ENCODE assay signal across 21 cellular contexts in the genomic region with DNA sequence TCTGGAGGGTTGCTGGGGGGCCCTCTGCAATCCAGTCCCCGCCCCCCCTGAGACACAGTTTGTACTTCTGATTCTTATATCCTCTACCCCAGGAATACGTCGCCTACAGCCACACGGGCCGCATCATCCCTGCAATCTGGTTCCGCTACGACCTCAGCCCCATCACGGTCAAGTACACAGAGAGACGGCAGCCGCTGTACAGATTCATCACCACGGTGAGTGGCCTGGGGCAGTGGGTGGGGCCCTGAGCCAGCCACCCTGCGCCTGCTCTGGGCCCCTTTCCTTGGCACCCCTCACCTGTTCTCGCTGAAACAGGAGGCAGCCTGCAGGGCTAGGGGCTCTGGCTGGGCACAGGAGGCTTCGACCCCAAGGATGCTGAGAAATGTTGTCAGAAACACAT. TPM values are rescaled to one million over a fixed set of nuclear protein-coding genes. Genes with fewer than 3 reads are reported as not detected.
DNase-seq lines count a peak whose midpoint lies in the region; ATAC-seq, FAIRE-seq and TF ChIP-seq lines count a peak whose summit lies in the region.
"Had no signal": no experiment of that assay in that cellular context is flagged by ENCODE, and none has a peak within 500 bp of the region (broad histone marks: within the 10 kb centered on the region; RNA-seq: fewer than 3 reads in every experiment).

No MANE protein-coding gene starts in this region.

- H2AFZ ChIP-seq in HepG2 (ENCODE audit: low read length) (no peak overlapping the region), neural progenitor cell (replicated peaks) (no peak overlapping the region)
- H2AFZ ChIP-seq: GM23248 had no signal

- peaks cover 24% of the 10 kb centered on the region for H3K4me1 Mint-ChIP-seq in neural progenitor cell

- H3K4me1 ChIP-seq in HepG2 (ENCODE audit: insufficient read depth, low read length), result no peaks in the 10 kb centered on the region
- H3K4me1 ChIP-seq in right lobe of liver, result peaks cover 0 to 7% (median 0%) of the 10 kb centered on the region in 4 donors
- H3K4me1 ChIP-seq in neural progenitor cell, result no peaks in the 10 kb centered on the region
- peaks cover 8% of the 10 kb centered on the region; the same call in 1 of the 2 replicates for H3K4me1 ChIP-seq in BE2C

- TF ChIP-seq POLR2A in HepG2 (IDR thresholded peaks at IDR 0.05; ENCODE audit: insufficient read depth in 1 of 2, low read depth in 2 of 2, low read length in 2 of 2), result no peak
- no peak for TF ChIP-seq POLR2A in right lobe of liver (IDR thresholded peaks at IDR 0.05)

- no peak for DNase-seq in HepG2 (ENCODE audit: low spot score)
- no peak for DNase-seq in right lobe of liver
- peak; percentile 51 for DNase-seq in NCI-H69 (lab: John Stamatoyannopoulos, UW)
- DNase-seq in left kidney (ENCODE audit: low read depth, low spot score), result peak; percentile 48
- DNase-seq in neural progenitor cell (ENCODE audit: low spot score), result no peak
- DNase-seq in BE2C, result no peak
- DNase-seq: AML-193; CD8-positive, alpha-beta memory T cell; COR-L47; GM23248; HCEC 1CT; KBM-7 had no signal

- no peak for TF ChIP-seq CTCF in HepG2 (CRISPR knock-in tag; IDR thresholded peaks at IDR 0.05)
- TF ChIP-seq CTCF in right lobe of liver (IDR thresholded peaks at IDR 0.05), result no peak
- no peak for TF ChIP-seq CTCF in neural progenitor cell (IDR thresholded peaks at IDR 0.05)
- no peak for TF ChIP-seq CTCF in BE2C (IDR thresholded peaks at IDR 0.05; ENCODE audit: low read depth, low read length)

- H3K4me3 ChIP-seq in HepG2 (replicated peaks in 1 of 3; ENCODE audit: insufficient read depth in 1 of 3, low read depth in 2 of 3, low read length in 3 of 3) (no peak overlapping the region), right lobe of liver (no peak overlapping the region), neural progenitor cell (no peak overlapping the region), BE2C (ENCODE audit: low read depth, low read length) (no peak overlapping the region)
- H3K4me3 ChIP-seq: BLaER1, GM23248 had no signal

- CTCF ChIA-PET in HepG2 (lab: Yijun Ruan, JAX; ENCODE audit: low intra/inter-chr PET ratio, low total read pairs), result interaction anchor here (1.6 kb wide), 1 partner anchor 222 kb away, joined by 3 read pairs; no protein-coding TSS in a partner anchor

- no peaks in the 10 kb centered on the region for H3K9me3 ChIP-seq in HepG2 (ENCODE audit: low read length)
- H3K9me3 ChIP-seq in right lobe of liver, result no peaks in the 10 kb centered on the region
- no peaks in the 10 kb centered on the region for H3K9me3 ChIP-seq in neural progenitor cell (ENCODE audit: low read depth)
- H3K9me3 ChIP-seq in BE2C, result no peaks in the 10 kb centered on the region
- H3K9me3 ChIP-seq: BLaER1 had no signal

- no peak overlapping the region for H3K9ac ChIP-seq in HepG2 (ENCODE audit: insufficient read depth, low read depth, low read length)
- H3K9ac ChIP-seq in neural progenitor cell, result no peak overlapping the region
- H3K9ac ChIP-seq: GM23248 had no signal

- H3K27me3 Mint-ChIP-seq in neural progenitor cell (ENCODE audit: insufficient read depth, low read depth), result peaks cover 6% of the 10 kb centered on the region
- H3K27me3 Mint-ChIP-seq: CD8-positive, alpha-beta memory T cell; IgD-negative memory B cell had no signal

- no peaks in the 10 kb centered on the region for H3F3A ChIP-seq in neural progenitor cell (ENCODE audit: low read depth)

- WGBS in HepG2 (ENCODE audit: low lambda C conversion rate), result 99% methylated on average over 10 of the region's 14 CpGs
- WGBS in right lobe of liver (ENCODE audit: insufficient coverage, low coverage, low lambda C conversion rate, missing lambda C conversion rate), result 91% methylated on average over 12 of the region's 14 CpGs

- H3K27ac ChIP-seq in HepG2 (ENCODE audit: extremely low read length, insufficient read depth, low read length) (no peak overlapping the region), right lobe of liver (no peak overlapping the region), neural progenitor cell (no peak overlapping the region)
- H3K27ac ChIP-seq: BLaER1, GM23248, HL-60 had no signal

- intact Hi-C loops in HepG2 (cut with micrococcal nuclease; ENCODE audit: unreplicated experiment) (no loop called here), right lobe of liver (cut with DNase I) (loop anchor here in 1 of 2 donors (5.0 kb wide), 1 partner anchor 223 kb away; no protein-coding TSS in a partner anchor)

- H3K4me2 ChIP-seq in HepG2 (ENCODE audit: low read depth, low read length) (no peak overlapping the region), neural progenitor cell (no peak overlapping the region)
- H3K4me2 ChIP-seq: BLaER1 had no signal

- POLR2A ChIA-PET in HepG2 (lab: Yijun Ruan, JAX), result no interaction called here

- in situ Hi-C loops in HepG2 (cut with HindIII; ENCODE audit: extremely low pct_ligation_motif_present, low pct_unique_long_range_greater_than_20kb), result no loop called here

- no peak for TF ChIP-seq RAD21 in HepG2 (CRISPR knock-in tag; IDR thresholded peaks at IDR 0.05)

- H3K4me3 Mint-ChIP-seq in neural progenitor cell, result no peak overlapping the region
- H3K4me3 Mint-ChIP-seq: CD8-positive, alpha-beta memory T cell; IgD-negative memory B cell had no signal

- no peaks in the 10 kb centered on the region for H4K20me1 ChIP-seq in HepG2 (ENCODE audit: insufficient read depth, low read length)
- no peaks in the 10 kb centered on the region for H4K20me1 ChIP-seq in neural progenitor cell (ENCODE audit: low read depth)

- H3K36me3 Mint-ChIP-seq in neural progenitor cell, result peaks cover 12% of the 10 kb centered on the region

- no peaks in the 10 kb centered on the region for H3K9me3 Mint-ChIP-seq in neural progenitor cell
- H3K9me3 Mint-ChIP-seq: CD8-positive, alpha-beta memory T cell; IgD-negative memory B cell had no signal

- TF ChIP-seq EP300 in HepG2 (IDR thresholded peaks at IDR 0.05; ENCODE audit: low read depth in 2 of 2, low read length in 2 of 2) (no peak), HepG2 (CRISPR knock-in tag; IDR thresholded peaks at IDR 0.05; ENCODE audit: borderline replicate concordance) (no peak)

- peaks cover 25 to 49% of the 10 kb centered on the region in 2 experiments for H3K36me3 ChIP-seq in HepG2 (replicated peaks in 1 of 2; ENCODE audit: control insufficient read depth in 1 of 2, insufficient read depth in 2 of 2, low read length in 2 of 2)
- peaks cover 0 to 46% (median 14%) of the 10 kb centered on the region in 4 donors for H3K36me3 ChIP-seq in right lobe of liver
- H3K36me3 ChIP-seq in neural progenitor cell, result no peaks in the 10 kb centered on the region
- H3K36me3 ChIP-seq in BE2C, result peaks cover 4% of the 10 kb centered on the region

- ATAC-seq in HepG2, result no peak
- no peak for ATAC-seq in right lobe of liver
- no peak for ATAC-seq in HG03196 (IDR thresholded peaks at IDR 0.05; ENCODE audit: unreplicated experiment)

- no peaks in the 10 kb centered on the region for H3K79me2 ChIP-seq in HepG2 (ENCODE audit: insufficient read depth, low read length)
- H3K79me2 ChIP-seq in neural progenitor cell (ENCODE audit: low read depth), result no peaks in the 10 kb centered on the region

- H3K27me3 ChIP-seq in HepG2 (ENCODE audit: control insufficient read depth in 1 of 2, insufficient read depth in 2 of 2, low read length in 2 of 2) (no peaks in the 10 kb centered on the region), right lobe of liver (no peaks in the 10 kb centered on the region), neural progenitor cell (no peaks in the 10 kb centered on the region), BE2C (no peaks in the 10 kb centered on the region)
- H3K27me3 ChIP-seq: BLaER1 had no signal

- BruUV-seq in HepG2 (replicated peaks; lab: Mats Ljungman, UMichigan), result no TSS peak

- no peak for FAIRE-seq in HepG2 (lab: Jason Lieb, UNC)
- FAIRE-seq: A204.1, D721Med, G401.6, GM12891, GM19239 had no signal

- no peak overlapping the region for H3K27ac Mint-ChIP-seq in neural progenitor cell

RNA-seq across cellular contexts. Expression of a gene that starts 24.1 kb away (rescaled TPM):
- 83.6 and 107 TPM in 2 replicates for total RNA-seq in HepG2 (2016; rRNA removed; fragmentation: Illumina TruSeq; extraction: Trizol)
- 33.3 and 37.4 TPM in 2 replicates for total RNA-seq in HepG2 (2016; cell fraction: cytosol; rRNA removed; fragmentation: Illumina TruSeq; extraction: Trizol; ENCODE audit: low read depth)
- total RNA-seq in HepG2 (2016; cell fraction: insoluble cytoplasmic fraction; rRNA removed; fragmentation: Illumina TruSeq; extraction: Trizol), result 76.9 and 117 TPM in 2 replicates
- 30.1 and 30.8 TPM in 2 replicates for total RNA-seq in HepG2 (2016; cell fraction: membrane; rRNA removed; fragmentation: Illumina TruSeq; extraction: Trizol)
- total RNA-seq in HepG2 (2016; cell fraction: nucleus; rRNA removed; fragmentation: Illumina TruSeq; extraction: Trizol), result 29.9 and 31.6 TPM in 2 replicates
- 60.0 and 61.2 TPM in 2 replicates for polyA plus RNA-seq in HepG2 (2011; rRNA removed)
- polyA plus RNA-seq in HepG2 (2011; cell fraction: cytosol; rRNA removed), result 63.1 and 67.2 TPM in 2 replicates
- polyA plus RNA-seq in HepG2 (2011; cell fraction: nucleus; rRNA removed), result 19.5 and 21.3 TPM in 2 replicates
- 45.5 and 54.3 TPM in 2 replicates for polyA plus RNA-seq in HepG2 (2012)
- 32.2 and 38.5 TPM in 2 replicates for polyA plus RNA-seq in HepG2 (2016; cell fraction: cytosol; fragmentation: Illumina TruSeq; extraction: Trizol; ENCODE audit: low read depth)
- polyA plus RNA-seq in HepG2 (2016; cell fraction: insoluble cytoplasmic fraction; fragmentation: Illumina TruSeq; extraction: Trizol; ENCODE audit: low read depth), result 125 and 151 TPM in 2 replicates
- polyA plus RNA-seq in HepG2 (2016; cell fraction: membrane; fragmentation: Illumina TruSeq; extraction: Trizol; ENCODE audit: low read depth), result 30.7 and 36.9 TPM in 2 replicates
- 58.3 and 63.6 TPM in 2 replicates for polyA plus RNA-seq in HepG2 (2016; cell fraction: nucleus; fragmentation: Illumina TruSeq; extraction: Trizol; ENCODE audit: insufficient read depth, low read depth)
- polyA minus RNA-seq in HepG2 (2011; rRNA and poly(A)+ RNA removed; ENCODE audit: low replicate concordance), result 31.1 and 88.5 TPM in 2 replicates
- polyA minus RNA-seq in HepG2 (2011; cell fraction: cytosol; rRNA and poly(A)+ RNA removed), result 12.4 and 13.4 TPM in 2 replicates
- polyA minus RNA-seq in HepG2 (2011; cell fraction: nucleus; rRNA and poly(A)+ RNA removed), result 6.7 and 7.5 TPM in 2 replicates
- 10 to 100 TPM; 14.2 to 33.4 (median 19.2) TPM for total RNA-seq in right lobe of liver
- 55.7 and 99.3 TPM in 2 replicates for total RNA-seq in neural progenitor cell (ENCODE audit: low replicate concordance)
- 175 TPM for polyA plus RNA-seq in BE2C (2012; ENCODE audit: insufficient read depth, insufficient read length, low read depth)

RNA-seq across cellular contexts. Expression of a gene that starts 48.5 kb away (rescaled TPM):
- total RNA-seq in HepG2 (2016; rRNA removed; fragmentation: Illumina TruSeq; extraction: Trizol) (121 and 143 TPM in 2 replicates), right lobe of liver (100 to 1,000 TPM in 5 of 6 experiments, 10 to 100 TPM in 1; 83.1 to 202 (median 116) TPM), neural progenitor cell (ENCODE audit: low replicate concordance) (43.7 and 72.4 TPM in 2 replicates)
- 42.6 and 60.2 TPM in 2 replicates for total RNA-seq in HepG2 (2016; cell fraction: cytosol; rRNA removed; fragmentation: Illumina TruSeq; extraction: Trizol; ENCODE audit: low read depth)
- total RNA-seq in HepG2 (2016; cell fraction: insoluble cytoplasmic fraction; rRNA removed; fragmentation: Illumina TruSeq; extraction: Trizol), result 133 and 156 TPM in 2 replicates
- 107 and 116 TPM in 2 replicates for total RNA-seq in HepG2 (2016; cell fraction: membrane; rRNA removed; fragmentation: Illumina TruSeq; extraction: Trizol)
- total RNA-seq in HepG2 (2016; cell fraction: nucleus; rRNA removed; fragmentation: Illumina TruSeq; extraction: Trizol), result 95.8 and 110 TPM in 2 replicates
- polyA plus RNA-seq in HepG2 (2011; rRNA removed), result 215 TPM in 2 replicates
- polyA plus RNA-seq in HepG2 (2011; cell fraction: cytosol; rRNA removed), result 78.6 and 139 TPM in 2 replicates
- polyA plus RNA-seq in HepG2 (2011; cell fraction: nucleus; rRNA removed), result 23.8 and 34.6 TPM in 2 replicates
- polyA plus RNA-seq in HepG2 (2012), result 174 and 183 TPM in 2 replicates
- 84.5 and 116 TPM in 2 replicates for polyA plus RNA-seq in HepG2 (2016; cell fraction: cytosol; fragmentation: Illumina TruSeq; extraction: Trizol; ENCODE audit: low read depth)
- polyA plus RNA-seq in HepG2 (2016; cell fraction: insoluble cytoplasmic fraction; fragmentation: Illumina TruSeq; extraction: Trizol; ENCODE audit: low read depth), result 157 and 171 TPM in 2 replicates
- polyA plus RNA-seq in HepG2 (2016; cell fraction: membrane; fragmentation: Illumina TruSeq; extraction: Trizol; ENCODE audit: low read depth), result 138 and 160 TPM in 2 replicates
- 222 and 234 TPM in 2 replicates for polyA plus RNA-seq in HepG2 (2016; cell fraction: nucleus; fragmentation: Illumina TruSeq; extraction: Trizol; ENCODE audit: insufficient read depth, low read depth)
- 128 and 158 TPM in 2 replicates for polyA minus RNA-seq in HepG2 (2011; rRNA and poly(A)+ RNA removed; ENCODE audit: low replicate concordance)
- 39.6 and 40.0 TPM in 2 replicates for polyA minus RNA-seq in HepG2 (2011; cell fraction: cytosol; rRNA and poly(A)+ RNA removed)
- polyA minus RNA-seq in HepG2 (2011; cell fraction: nucleus; rRNA and poly(A)+ RNA removed), result 19.4 and 38.8 TPM in 2 replicates
- 285 TPM for polyA plus RNA-seq in BE2C (2012; ENCODE audit: insufficient read depth, insufficient read length, low read depth)

Comparison
In these comparisons a context has a peak if more than half of its experiments do, and no peak if none do; other contexts are left out.
1. DNase-seq: peak in NCI-H69 (single experiment) and left kidney (single experiment); none in HepG2 (single experiment), right lobe of liver (0 of 3), neural progenitor cell (single experiment) and BE2C (single experiment).